In genomic region chr1:206979379-206980043, GRCh38 we compare ENCODE assay signal across 8 cellular contexts. TPM values are rescaled to one million over a fixed set of nuclear protein-coding genes. Genes with fewer than 3 reads are reported as not detected.
DNase-seq lines count a peak whose midpoint lies in the region; ATAC-seq and TF ChIP-seq lines count a peak whose summit lies in the region.

No MANE protein-coding gene starts in this region.

- H3K27ac Mint-ChIP-seq in activated naive CD4-positive, alpha-beta T cell treated with anti-CD3 and anti-CD28 coated beads for 36 hours, result no peak overlapping the region

- no peak for DNase-seq in BE2C
- DNase-seq in HCEC 1CT, result peak; percentile 18
- peak; percentile 24 for DNase-seq in SW480 (ENCODE audit: low spot score)
- peak; percentile 58 for DNase-seq in kidney tubule cell (ENCODE audit: low spot score)
- no peak for DNase-seq in DMS79 (lab: John Stamatoyannopoulos, UW)
- no peak for DNase-seq in stimulated activated CD4-positive, alpha-beta T cell treated with anti-CD3 and anti-CD28 coated beads, Interleukin-2, amount 100 ng/mL, for 48 hours
- DNase-seq in activated naive CD4-positive, alpha-beta T cell treated with anti-CD3 and anti-CD28 coated beads for 36 hours, result no peak

- no peaks in the 10 kb centered on the region for H3K36me3 Mint-ChIP-seq in activated naive CD4-positive, alpha-beta T cell treated with anti-CD3 and anti-CD28 coated beads for 36 hours (ENCODE audit: low read depth)

- peaks cover 34% of the 10 kb centered on the region for H3K27me3 ChIP-seq in BE2C

- no peaks in the 10 kb centered on the region for H3K36me3 ChIP-seq in BE2C

- peak; percentile 69 for TF ChIP-seq CTCF in BE2C (IDR thresholded peaks at IDR 0.05; ENCODE audit: low read depth, low read length)

- CTCF ChIA-PET in activated naive CD4-positive, alpha-beta T cell treated with anti-CD3 and anti-CD28 coated beads for 36 hours (lab: Charles Lee), result interaction anchor here (0.6 to 7.1 kb wide), 13 partner anchors 8 to 253 kb away, joined by 3 to 124 read pairs (median 3); partner anchors contain the start of genes FCAMR and IL20

- no peak overlapping the region for H3K4me3 Mint-ChIP-seq in activated naive CD4-positive, alpha-beta T cell treated with anti-CD3 and anti-CD28 coated beads for 36 hours

- no peaks in the 10 kb centered on the region for H3K27me3 Mint-ChIP-seq in activated naive CD4-positive, alpha-beta T cell treated with anti-CD3 and anti-CD28 coated beads for 36 hours (ENCODE audit: low read depth)

- H3K9me3 ChIP-seq in BE2C, result no peaks in the 10 kb centered on the region

- no peaks in the 10 kb centered on the region for H3K4me1 Mint-ChIP-seq in activated naive CD4-positive, alpha-beta T cell treated with anti-CD3 and anti-CD28 coated beads for 36 hours (ENCODE audit: low read depth)

- no peak overlapping the region for H3K4me3 ChIP-seq in BE2C (ENCODE audit: low read depth, low read length)

- ATAC-seq in GM21737 (IDR thresholded peaks at IDR 0.05; ENCODE audit: unreplicated experiment), result no peak

- no peaks in the 10 kb centered on the region for H3K4me1 ChIP-seq in BE2C

- H3K9me3 Mint-ChIP-seq in activated naive CD4-positive, alpha-beta T cell treated with anti-CD3 and anti-CD28 coated beads for 36 hours, result no peaks in the 10 kb centered on the region

- intact Hi-C loops in activated naive CD4-positive, alpha-beta T cell treated with anti-CD3 and anti-CD28 coated beads for 36 hours (cut with micrococcal nuclease), result loop anchor here (10.0 kb wide), 1 partner anchor 485 kb away; no protein-coding TSS in a partner anchor

RNA-seq across cellular contexts. Expression of gene FCAMR, which starts 9.3 kb away (rescaled TPM):
- not detected for polyA plus RNA-seq in BE2C (2012; ENCODE audit: insufficient read depth, insufficient read length, low read depth)
- total RNA-seq in activated naive CD4-positive, alpha-beta T cell treated with anti-CD3 and anti-CD28 coated beads for 36 hours, result not detected

RNA-seq across cellular contexts. Expression of gene PIGR, which starts 33.2 kb away (rescaled TPM):
- polyA plus RNA-seq in BE2C (2012; ENCODE audit: insufficient read depth, insufficient read length, low read depth), result not detected
- total RNA-seq in activated naive CD4-positive, alpha-beta T cell treated with anti-CD3 and anti-CD28 coated beads for 36 hours, result under 1 TPM in 1 of 2 experiments, not detected in 1; 0.10 TPM

RNA-seq across cellular contexts. Expression of gene C1orf116, which starts 53.0 kb away (rescaled TPM):
- polyA plus RNA-seq in BE2C (2012; ENCODE audit: insufficient read depth, insufficient read length, low read depth), result not detected
- total RNA-seq in activated naive CD4-positive, alpha-beta T cell treated with anti-CD3 and anti-CD28 coated beads for 36 hours, result not detected

RNA-seq across cellular contexts. Expression of gene FCMR, which starts 57.8 kb away (rescaled TPM):
- 1.0 TPM for polyA plus RNA-seq in BE2C (2012; ENCODE audit: insufficient read depth, insufficient read length, low read depth)
- 10 to 100 TPM; 49.6 to 52.1 TPM for total RNA-seq in activated naive CD4-positive, alpha-beta T cell treated with anti-CD3 and anti-CD28 coated beads for 36 hours

Comparison
In these comparisons a context has a peak if more than half of its experiments do, and no peak if none do; other contexts are left out.
1. DNase-seq: peak in HCEC 1CT (single experiment), SW480 (single experiment) and kidney tubule cell (single experiment); none in BE2C (single experiment), DMS79 (single experiment), stimulated activated CD4-positive, alpha-beta T cell treated with anti-CD3 and anti-CD28 coated beads, Interleukin-2, amount 100 ng/mL, for 48 hours (0 of 2) and activated naive CD4-positive, alpha-beta T cell treated with anti-CD3 and anti-CD28 coated beads for 36 hours (single experiment).